18 cellular contexts compared by ENCODE assay signal in the genomic region with DNA sequence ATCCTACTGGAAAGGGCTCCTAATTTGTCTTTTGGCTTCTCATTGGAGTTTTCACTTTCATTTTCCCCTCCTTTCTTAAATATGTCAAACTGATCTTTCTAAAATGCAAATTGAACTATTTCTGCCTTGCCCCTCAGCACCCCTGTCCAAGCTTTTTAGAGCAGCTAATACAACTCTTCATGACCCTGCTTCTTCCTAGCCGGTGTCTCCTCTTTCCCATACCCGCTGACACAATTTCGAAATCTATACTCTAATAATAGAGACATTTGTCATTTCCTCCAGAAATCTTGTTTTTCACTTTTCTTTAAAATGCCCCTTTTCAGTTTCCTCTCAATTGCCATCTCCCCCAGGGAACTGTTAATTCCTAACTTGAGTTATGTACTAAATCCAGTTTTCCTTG. TPM values are rescaled to one million over a fixed set of nuclear protein-coding genes. Genes with fewer than 3 reads are reported as not detected.
"Had no signal": no experiment of that assay in that cellular context is flagged by ENCODE, and none has a peak within 500 bp of the region (broad histone marks: within the 10 kb centered on the region; RNA-seq: fewer than 3 reads in every experiment).

No MANE protein-coding gene starts in this region.

- H3K4me1 ChIP-seq: ascending aorta, breast epithelium had no signal

- H3K4me2 ChIP-seq: hepatocyte had no signal

- H3K36me3 ChIP-seq: ascending aorta, breast epithelium, neutrophil, suprapubic skin had no signal

- DNase-seq: activated CD4-positive, alpha-beta T cell treated with anti-CD3 and anti-CD28 coated beads for 1 hour; activated CD4-positive, alpha-beta T cell treated with anti-CD3 and anti-CD28 coated beads, Interleukin-2, amount 50 U/mL, for 4 hours; activated naive CD4-positive, alpha-beta T cell treated with anti-CD3 and anti-CD28 coated beads for 36 hours; activated naive CD8-positive, alpha-beta T cell treated with anti-CD3 and anti-CD28 coated beads, Interleukin-2, amount 50 U/mL, for 24 hours; mesendoderm; natural killer cell; posterior cingulate gyrus; retina; stimulated activated naive CD8-positive, alpha-beta T cell treated with anti-CD3 and anti-CD28 coated beads, Interleukin-15, Interleukin-2, amounts not matched to agents 100 U/mL and 50 U/mL, for 24 hours had no signal

- H3K9me3 ChIP-seq: ascending aorta, breast epithelium, neutrophil, suprapubic skin had no signal

- H3K27ac ChIP-seq: ascending aorta, breast epithelium, epithelial cell of prostate, hepatocyte, neutrophil, suprapubic skin, VCaP had no signal

- H3K79me2 ChIP-seq: hepatocyte had no signal

- H3K27me3 ChIP-seq: ascending aorta had no signal

- H2AFZ ChIP-seq: hepatocyte had no signal

- H3K4me3 ChIP-seq: ascending aorta, breast epithelium, hepatocyte, suprapubic skin had no signal

- ATAC-seq: activated naive CD8-positive, alpha-beta T cell treated with anti-CD3 and anti-CD28 coated beads, Interleukin-2, amount 50 U/mL, for 24 hours; activated T-helper 17 cell treated with anti-CD3 and anti-CD28 coated beads, Interleukin-2, amount 50 U/mL, for 72 hours; natural killer cell; stimulated activated naive CD8-positive, alpha-beta T cell treated with anti-CD3 and anti-CD28 coated beads, Interleukin-15, Interleukin-2, amounts not matched to agents 100 U/mL and 50 U/mL, for 24 hours had no signal

RNA-seq across cellular contexts. Expression of gene EPHA3, which starts 2.9 kb away (rescaled TPM):
- total RNA-seq: activated naive CD4-positive, alpha-beta T cell treated with anti-CD3 and anti-CD28 coated beads for 36 hours; dermis microvascular lymphatic vessel endothelial cell; natural killer cell had no signal
